ENCODE assay signal across 1 cellular context in the genomic region with DNA sequence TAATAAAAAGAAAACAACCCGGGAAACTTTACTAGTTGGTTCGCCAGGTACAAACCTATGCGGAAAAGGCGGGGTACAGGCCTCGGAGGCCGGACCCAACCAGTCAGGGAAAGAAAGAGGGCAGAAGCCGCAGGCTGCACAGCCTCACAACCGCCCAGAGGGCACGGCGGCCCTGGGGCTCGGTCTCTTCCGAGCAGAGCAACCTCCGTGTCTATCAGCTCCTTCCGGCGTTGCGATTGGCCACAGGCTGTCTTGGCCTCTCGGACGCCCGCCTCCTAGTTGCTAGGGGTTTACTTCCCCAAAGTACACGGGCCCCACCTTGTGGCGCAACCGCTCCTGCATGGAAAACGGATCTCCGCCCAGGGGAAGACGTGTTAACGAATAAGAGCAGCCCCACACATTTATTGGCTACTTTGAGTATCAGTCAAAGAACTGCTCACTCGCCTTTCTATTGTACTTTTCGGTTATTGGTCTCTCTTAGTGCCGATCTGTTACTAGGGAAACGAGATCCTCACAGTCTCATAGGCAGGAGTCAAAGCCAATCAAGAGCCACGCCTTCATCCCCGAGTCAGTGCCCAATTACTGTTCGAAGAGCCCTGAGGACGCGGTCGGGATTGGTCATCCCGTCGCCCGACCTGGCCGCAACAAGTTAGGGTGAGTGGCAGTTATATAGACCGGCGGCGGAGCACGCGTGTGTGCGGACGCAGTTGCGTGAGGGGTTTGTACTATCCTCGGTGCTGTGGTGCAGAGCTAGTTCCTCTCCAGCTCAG.
A peak's percentile ranks its signal among the peaks of the same experiment; 100 is the strongest.
TF ChIP-seq lines count a peak whose summit lies in the region.

A gene (plus strand): TSS at position 696 of the 770 bp plus-strand sequence. CDS start 14,667 bp downstream, outside the sequence.

TF ChIP-seq in GM12878, 131 proteins besides CTCF, POLR2A, EP300 and RAD21 (continued from another document and continues in another):
- TF ChIP-seq GABPA (IDR thresholded peaks at IDR 0.05; ENCODE audit: low read depth) (peak; percentile 86), CREM (IDR thresholded peaks at IDR 0.05; ENCODE audit: low read depth) (peak; percentile 85; the same call in 1 of the 2 replicates), POLR2AphosphoS2 (IDR thresholded peaks at IDR 0.05; ENCODE audit: low read depth, low read length) (peak; percentile 94), ZZZ3 (IDR thresholded peaks at IDR 0.05; ENCODE audit: control insufficient read depth, insufficient read length, low read depth) (no peak), POU2F2 (IDR thresholded peaks at IDR 0.05; ENCODE audit: borderline replicate concordance, low read depth, low read length) (peak; percentile 94), SMARCA5 (IDR thresholded peaks at IDR 0.05) (no peak; the same call in 1 of the 2 replicates), NFXL1 (IDR thresholded peaks at IDR 0.05; ENCODE audit: borderline replicate concordance) (no peak), RBBP5 (conservative IDR thresholded peaks at IDR 0.05) (no peak), TCF3 (IDR thresholded peaks at IDR 0.05; ENCODE audit: borderline replicate concordance, insufficient read depth, low read depth, low read length) (peak; percentile 79; the same call in 1 of the 2 replicates), FOS (IDR thresholded peaks at IDR 0.05; ENCODE audit: borderline replicate concordance, extremely low read depth, insufficient read length) (no peak), TARDBP (IDR thresholded peaks at IDR 0.05; ENCODE audit: borderline replicate concordance) (peak; percentile 15; the same call in 1 of the 2 replicates), CEBPB (IDR thresholded peaks at IDR 0.05; ENCODE audit: borderline replicate concordance in 1 of 2, low read depth in 2 of 2, low read length in 2 of 2) (peak in 1 of 2 experiments; percentile 65; a peak in 1 of 4 replicates), JUND (IDR thresholded peaks at IDR 0.05; ENCODE audit: low read depth, low read length) (no peak), NRF1 (conservative IDR thresholded peaks at IDR 0.05; ENCODE audit: low read depth, low read length) (peak; percentile 30), SMAD5 (IDR thresholded peaks at IDR 0.05; ENCODE audit: low read depth) (peak; percentile 98), ZNF274 (IDR thresholded peaks at IDR 0.05; ENCODE audit: insufficient read depth, insufficient read length) (no peak), FOXM1 (IDR thresholded peaks at IDR 0.05; ENCODE audit: low read depth, low read length) (peak; percentile 86; the same call in 1 of the 2 replicates), NFYA (IDR thresholded peaks at IDR 0.05; ENCODE audit: borderline replicate concordance, low read depth, low read length) (peak; percentile 96), BMI1 (IDR thresholded peaks at IDR 0.05; ENCODE audit: borderline replicate concordance) (peak; percentile 95), MTA3 (IDR thresholded peaks at IDR 0.05; ENCODE audit: borderline replicate concordance, low read length) (no peak), PML (IDR thresholded peaks at IDR 0.05; ENCODE audit: low read length) (peak; percentile 86), BCL11A (IDR thresholded peaks at IDR 0.05; ENCODE audit: low read depth, low read length) (no peak), RUNX3 (IDR thresholded peaks at IDR 0.05; ENCODE audit: low read length) (peak; percentile 84), SPI1 (IDR thresholded peaks at IDR 0.05; ENCODE audit: borderline replicate concordance, insufficient read depth, low read depth, low read length) (peak; percentile 59), NFIC (IDR thresholded peaks at IDR 0.05; ENCODE audit: low read depth, low read length) (no peak), GATAD2B (conservative IDR thresholded peaks at IDR 0.05; ENCODE audit: low read depth) (peak; percentile 51), MYB (IDR thresholded peaks at IDR 0.05; ENCODE audit: borderline replicate concordance, low read depth, low read length) (no peak)
- TF ChIP-seq, protein P1, sequence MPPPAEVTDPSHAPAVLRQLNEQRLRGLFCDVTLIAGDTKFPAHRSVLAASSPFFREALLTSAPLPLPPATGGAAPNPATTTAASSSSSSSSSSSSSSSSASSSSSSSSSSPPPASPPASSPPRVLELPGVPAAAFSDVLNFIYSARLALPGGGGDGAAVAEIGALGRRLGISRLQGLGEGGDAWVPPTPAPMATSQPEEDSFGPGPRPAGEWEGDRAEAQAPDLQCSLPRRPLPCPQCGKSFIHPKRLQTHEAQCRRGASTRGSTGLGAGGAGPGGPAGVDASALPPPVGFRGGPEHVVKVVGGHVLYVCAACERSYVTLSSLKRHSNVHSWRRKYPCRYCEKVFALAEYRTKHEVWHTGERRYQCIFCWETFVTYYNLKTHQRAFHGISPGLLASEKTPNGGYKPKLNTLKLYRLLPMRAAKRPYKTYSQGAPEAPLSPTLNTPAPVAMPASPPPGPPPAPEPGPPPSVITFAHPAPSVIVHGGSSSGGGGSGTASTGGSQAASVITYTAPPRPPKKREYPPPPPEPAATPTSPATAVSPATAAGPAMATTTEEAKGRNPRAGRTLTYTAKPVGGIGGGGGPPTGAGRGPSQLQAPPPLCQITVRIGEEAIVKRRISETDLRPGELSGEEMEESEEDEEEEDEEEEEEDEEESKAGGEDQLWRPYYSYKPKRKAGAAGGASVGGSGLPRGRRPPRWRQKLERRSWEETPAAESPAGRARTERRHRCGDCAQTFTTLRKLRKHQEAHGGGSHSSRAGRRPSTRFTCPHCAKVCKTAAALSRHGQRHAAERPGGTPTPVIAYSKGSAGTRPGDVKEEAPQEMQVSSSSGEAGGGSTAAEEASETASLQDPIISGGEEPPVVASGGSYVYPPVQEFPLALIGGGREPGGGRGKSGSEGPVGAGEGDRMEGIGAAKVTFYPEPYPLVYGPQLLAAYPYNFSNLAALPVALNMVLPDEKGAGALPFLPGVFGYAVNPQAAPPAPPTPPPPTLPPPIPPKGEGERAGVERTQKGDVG (CRISPR knock-in tag; IDR thresholded peaks at IDR 0.05) = no peak
- TF ChIP-seq, protein P2, sequence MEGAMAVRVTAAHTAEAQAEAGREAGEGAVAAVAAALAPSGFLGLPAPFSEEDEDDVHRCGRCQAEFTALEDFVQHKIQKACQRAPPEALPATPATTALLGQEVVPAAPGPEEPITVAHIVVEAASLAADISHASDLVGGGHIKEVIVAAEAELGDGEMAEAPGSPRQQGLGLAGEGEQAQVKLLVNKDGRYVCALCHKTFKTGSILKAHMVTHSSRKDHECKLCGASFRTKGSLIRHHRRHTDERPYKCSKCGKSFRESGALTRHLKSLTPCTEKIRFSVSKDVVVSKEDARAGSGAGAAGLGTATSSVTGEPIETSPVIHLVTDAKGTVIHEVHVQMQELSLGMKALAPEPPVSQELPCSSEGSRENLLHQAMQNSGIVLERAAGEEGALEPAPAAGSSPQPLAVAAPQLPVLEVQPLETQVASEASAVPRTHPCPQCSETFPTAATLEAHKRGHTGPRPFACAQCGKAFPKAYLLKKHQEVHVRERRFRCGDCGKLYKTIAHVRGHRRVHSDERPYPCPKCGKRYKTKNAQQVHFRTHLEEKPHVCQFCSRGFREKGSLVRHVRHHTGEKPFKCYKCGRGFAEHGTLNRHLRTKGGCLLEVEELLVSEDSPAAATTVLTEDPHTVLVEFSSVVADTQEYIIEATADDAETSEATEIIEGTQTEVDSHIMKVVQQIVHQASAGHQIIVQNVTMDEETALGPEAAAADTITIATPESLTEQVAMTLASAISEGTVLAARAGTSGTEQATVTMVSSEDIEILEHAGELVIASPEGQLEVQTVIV (IDR thresholded peaks at IDR 0.05; ENCODE audit: borderline replicate concordance, partially characterized antibody) = peak; percentile 86
- TF ChIP-seq, protein P3, sequence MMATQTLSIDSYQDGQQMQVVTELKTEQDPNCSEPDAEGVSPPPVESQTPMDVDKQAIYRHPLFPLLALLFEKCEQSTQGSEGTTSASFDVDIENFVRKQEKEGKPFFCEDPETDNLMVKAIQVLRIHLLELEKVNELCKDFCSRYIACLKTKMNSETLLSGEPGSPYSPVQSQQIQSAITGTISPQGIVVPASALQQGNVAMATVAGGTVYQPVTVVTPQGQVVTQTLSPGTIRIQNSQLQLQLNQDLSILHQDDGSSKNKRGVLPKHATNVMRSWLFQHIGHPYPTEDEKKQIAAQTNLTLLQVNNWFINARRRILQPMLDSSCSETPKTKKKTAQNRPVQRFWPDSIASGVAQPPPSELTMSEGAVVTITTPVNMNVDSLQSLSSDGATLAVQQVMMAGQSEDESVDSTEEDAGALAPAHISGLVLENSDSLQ (IDR thresholded peaks at IDR 0.05) = peak; percentile 100
- TF ChIP-seq, protein P4, sequence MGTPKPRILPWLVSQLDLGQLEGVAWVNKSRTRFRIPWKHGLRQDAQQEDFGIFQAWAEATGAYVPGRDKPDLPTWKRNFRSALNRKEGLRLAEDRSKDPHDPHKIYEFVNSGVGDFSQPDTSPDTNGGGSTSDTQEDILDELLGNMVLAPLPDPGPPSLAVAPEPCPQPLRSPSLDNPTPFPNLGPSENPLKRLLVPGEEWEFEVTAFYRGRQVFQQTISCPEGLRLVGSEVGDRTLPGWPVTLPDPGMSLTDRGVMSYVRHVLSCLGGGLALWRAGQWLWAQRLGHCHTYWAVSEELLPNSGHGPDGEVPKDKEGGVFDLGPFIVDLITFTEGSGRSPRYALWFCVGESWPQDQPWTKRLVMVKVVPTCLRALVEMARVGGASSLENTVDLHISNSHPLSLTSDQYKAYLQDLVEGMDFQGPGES (IDR thresholded peaks at IDR 0.05) = peak; percentile 99
- TF ChIP-seq, protein P5, sequence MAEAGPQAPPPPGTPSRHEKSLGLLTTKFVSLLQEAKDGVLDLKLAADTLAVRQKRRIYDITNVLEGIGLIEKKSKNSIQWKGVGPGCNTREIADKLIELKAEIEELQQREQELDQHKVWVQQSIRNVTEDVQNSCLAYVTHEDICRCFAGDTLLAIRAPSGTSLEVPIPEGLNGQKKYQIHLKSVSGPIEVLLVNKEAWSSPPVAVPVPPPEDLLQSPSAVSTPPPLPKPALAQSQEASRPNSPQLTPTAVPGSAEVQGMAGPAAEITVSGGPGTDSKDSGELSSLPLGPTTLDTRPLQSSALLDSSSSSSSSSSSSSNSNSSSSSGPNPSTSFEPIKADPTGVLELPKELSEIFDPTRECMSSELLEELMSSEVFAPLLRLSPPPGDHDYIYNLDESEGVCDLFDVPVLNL (IDR thresholded peaks at IDR 0.05; ENCODE audit: low read depth, low read length) = no peak
- TF ChIP-seq, protein P6, sequence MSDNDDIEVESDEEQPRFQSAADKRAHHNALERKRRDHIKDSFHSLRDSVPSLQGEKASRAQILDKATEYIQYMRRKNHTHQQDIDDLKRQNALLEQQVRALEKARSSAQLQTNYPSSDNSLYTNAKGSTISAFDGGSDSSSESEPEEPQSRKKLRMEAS (IDR thresholded peaks at IDR 0.05; ENCODE audit: low read depth, low read length) = peak; percentile 90
- TF ChIP-seq, protein P7, sequence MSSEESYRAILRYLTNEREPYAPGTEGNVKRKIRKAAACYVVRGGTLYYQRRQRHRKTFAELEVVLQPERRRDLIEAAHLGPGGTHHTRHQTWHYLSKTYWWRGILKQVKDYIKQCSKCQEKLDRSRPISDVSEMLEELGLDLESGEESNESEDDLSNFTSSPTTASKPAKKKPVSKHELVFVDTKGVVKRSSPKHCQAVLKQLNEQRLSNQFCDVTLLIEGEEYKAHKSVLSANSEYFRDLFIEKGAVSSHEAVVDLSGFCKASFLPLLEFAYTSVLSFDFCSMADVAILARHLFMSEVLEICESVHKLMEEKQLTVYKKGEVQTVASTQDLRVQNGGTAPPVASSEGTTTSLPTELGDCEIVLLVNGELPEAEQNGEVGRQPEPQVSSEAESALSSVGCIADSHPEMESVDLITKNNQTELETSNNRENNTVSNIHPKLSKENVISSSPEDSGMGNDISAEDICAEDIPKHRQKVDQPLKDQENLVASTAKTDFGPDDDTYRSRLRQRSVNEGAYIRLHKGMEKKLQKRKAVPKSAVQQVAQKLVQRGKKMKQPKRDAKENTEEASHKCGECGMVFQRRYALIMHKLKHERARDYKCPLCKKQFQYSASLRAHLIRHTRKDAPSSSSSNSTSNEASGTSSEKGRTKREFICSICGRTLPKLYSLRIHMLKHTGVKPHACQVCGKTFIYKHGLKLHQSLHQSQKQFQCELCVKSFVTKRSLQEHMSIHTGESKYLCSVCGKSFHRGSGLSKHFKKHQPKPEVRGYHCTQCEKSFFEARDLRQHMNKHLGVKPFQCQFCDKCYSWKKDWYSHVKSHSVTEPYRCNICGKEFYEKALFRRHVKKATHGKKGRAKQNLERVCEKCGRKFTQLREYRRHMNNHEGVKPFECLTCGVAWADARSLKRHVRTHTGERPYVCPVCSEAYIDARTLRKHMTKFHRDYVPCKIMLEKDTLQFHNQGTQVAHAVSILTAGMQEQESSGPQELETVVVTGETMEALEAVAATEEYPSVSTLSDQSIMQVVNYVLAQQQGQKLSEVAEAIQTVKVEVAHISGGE (CRISPR knock-in tag; IDR thresholded peaks at IDR 0.05) = no peak
- TF ChIP-seq, protein P8, sequence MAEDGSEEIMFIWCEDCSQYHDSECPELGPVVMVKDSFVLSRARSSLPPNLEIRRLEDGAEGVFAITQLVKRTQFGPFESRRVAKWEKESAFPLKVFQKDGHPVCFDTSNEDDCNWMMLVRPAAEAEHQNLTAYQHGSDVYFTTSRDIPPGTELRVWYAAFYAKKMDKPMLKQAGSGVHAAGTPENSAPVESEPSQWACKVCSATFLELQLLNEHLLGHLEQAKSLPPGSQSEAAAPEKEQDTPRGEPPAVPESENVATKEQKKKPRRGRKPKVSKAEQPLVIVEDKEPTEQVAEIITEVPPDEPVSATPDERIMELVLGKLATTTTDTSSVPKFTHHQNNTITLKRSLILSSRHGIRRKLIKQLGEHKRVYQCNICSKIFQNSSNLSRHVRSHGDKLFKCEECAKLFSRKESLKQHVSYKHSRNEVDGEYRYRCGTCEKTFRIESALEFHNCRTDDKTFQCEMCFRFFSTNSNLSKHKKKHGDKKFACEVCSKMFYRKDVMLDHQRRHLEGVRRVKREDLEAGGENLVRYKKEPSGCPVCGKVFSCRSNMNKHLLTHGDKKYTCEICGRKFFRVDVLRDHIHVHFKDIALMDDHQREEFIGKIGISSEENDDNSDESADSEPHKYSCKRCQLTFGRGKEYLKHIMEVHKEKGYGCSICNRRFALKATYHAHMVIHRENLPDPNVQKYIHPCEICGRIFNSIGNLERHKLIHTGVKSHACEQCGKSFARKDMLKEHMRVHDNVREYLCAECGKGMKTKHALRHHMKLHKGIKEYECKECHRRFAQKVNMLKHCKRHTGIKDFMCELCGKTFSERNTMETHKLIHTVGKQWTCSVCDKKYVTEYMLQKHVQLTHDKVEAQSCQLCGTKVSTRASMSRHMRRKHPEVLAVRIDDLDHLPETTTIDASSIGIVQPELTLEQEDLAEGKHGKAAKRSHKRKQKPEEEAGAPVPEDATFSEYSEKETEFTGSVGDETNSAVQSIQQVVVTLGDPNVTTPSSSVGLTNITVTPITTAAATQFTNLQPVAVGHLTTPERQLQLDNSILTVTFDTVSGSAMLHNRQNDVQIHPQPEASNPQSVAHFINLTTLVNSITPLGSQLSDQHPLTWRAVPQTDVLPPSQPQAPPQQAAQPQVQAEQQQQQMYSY (CRISPR knock-in tag; IDR thresholded peaks at IDR 0.05) = no peak
